ENCODE assay signal across 27 cellular contexts in genomic region chr11:106197438-106197837, GRCh38.
"Had no signal": no experiment of that assay in that cellular context is flagged by ENCODE, and none has a peak within 500 bp of the region (broad histone marks: within the 10 kb centered on the region; RNA-seq: fewer than 3 reads in every experiment).

No MANE protein-coding gene starts in this region.

- DNase-seq: activated effector memory CD4-positive, alpha-beta T cell treated with anti-CD3 and anti-CD28 coated beads, Interleukin-2, amount 50 U/mL, for 16 hours; activated effector memory CD4-positive, alpha-beta T cell treated with Interleukin-2 at 50 U/mL for 16 hours; activated gamma-delta T cell; activated gamma-delta T cell treated with Interleukin-2 at 50 U/mL for 16 hours; activated naive CD4-positive, alpha-beta T cell; activated naive CD4-positive, alpha-beta T cell treated with anti-CD3 and anti-CD28 coated beads, Interleukin-2, amount 10 ng/mL, durations not matched to agents 7 days and 5 days; activated naive CD4-positive, alpha-beta T cell treated with anti-CD3 and anti-CD28 coated beads, Interleukin-2, amount 50 U/mL, for 16 hours; activated naive CD4-positive, alpha-beta T cell treated with Interleukin-2 at 50 U/mL for 16 hours; activated naive CD8-positive, alpha-beta T cell treated with anti-CD3 and anti-CD28 coated beads for 36 hours; activated naive CD8-positive, alpha-beta T cell treated with anti-CD3 and anti-CD28 coated beads, Interleukin-2, amount 10 ng/mL, durations not matched to agents 7 days and 5 days; activated naive CD8-positive, alpha-beta T cell treated with anti-CD3 and anti-CD28 coated beads, Interleukin-2, amount 50 U/mL, for 24 hours; activated T-cell treated with anti-CD3 and anti-CD28 coated beads, Interleukin-2, amount 50 U/mL, for 1 hour; activated T-cell treated with anti-CD3 and anti-CD28 coated beads, Interleukin-2, amount 50 U/mL, for 24 hours; activated T-cell treated with anti-CD3 and anti-CD28 coated beads, Interleukin-2, amount 50 U/mL, for 4 hours; activated T-cell treated with anti-CD3 and anti-CD28 coated beads, Interleukin-2, amount 50 U/mL, for 48 hours; activated T-cell treated with anti-CD3 and anti-CD28 coated beads, Interleukin-2, amount 50 U/mL, for 72 hours; adrenal gland; amniotic stem cell; amygdala; aorta; body of pancreas; brain microvascular endothelial cell; central memory CD4-positive, alpha-beta T cell; cerebellar nuclear complex had no signal

- H3K27me3 ChIP-seq: adrenal gland, ascending aorta, body of pancreas, brain microvascular endothelial cell, breast epithelium, cardiac muscle cell had no signal

- ATAC-seq: activated naive CD8-positive, alpha-beta T cell treated with anti-CD3 and anti-CD28 coated beads, Interleukin-2, amount 50 U/mL, for 24 hours; activated T-cell treated with anti-CD3 and anti-CD28 coated beads, Interleukin-2, amount 50 U/mL, for 4 hours; body of pancreas had no signal

- H3K27ac ChIP-seq: adrenal gland, ascending aorta, body of pancreas, brain microvascular endothelial cell, breast epithelium, cardiac muscle cell had no signal

- H3K4me1 ChIP-seq: adrenal gland, ascending aorta, breast epithelium had no signal

- H3K9me3 ChIP-seq: adrenal gland, ascending aorta, body of pancreas, breast epithelium had no signal

- H3K4me3 ChIP-seq: adrenal gland, ascending aorta, body of pancreas, breast epithelium, cardiac muscle cell had no signal

- H3K36me3 ChIP-seq: adrenal gland, ascending aorta, brain microvascular endothelial cell, breast epithelium, cardiac muscle cell had no signal
